23 cellular contexts compared by ENCODE assay signal in the genomic region with DNA sequence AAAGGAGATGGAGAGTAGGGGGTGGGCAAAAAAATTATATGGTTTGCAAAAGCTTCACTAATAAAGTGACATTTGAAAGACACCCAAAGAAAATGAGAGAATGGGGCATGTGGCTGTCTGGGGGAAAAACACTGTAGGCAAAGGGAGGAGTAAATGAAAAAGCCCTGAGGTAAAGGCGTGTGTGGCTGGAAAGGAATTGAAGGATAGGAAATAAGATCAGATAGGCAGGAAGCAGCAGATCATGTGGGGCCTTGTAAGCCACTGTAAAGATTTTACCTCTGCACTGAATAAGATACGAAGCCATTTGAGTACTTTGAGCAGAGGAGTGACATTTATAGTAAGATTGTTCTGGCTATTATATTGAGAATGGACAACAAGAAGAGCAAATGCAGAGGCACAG.
"Had no signal": no experiment of that assay in that cellular context is flagged by ENCODE, and none has a peak within 500 bp of the region (broad histone marks: within the 10 kb centered on the region; RNA-seq: fewer than 3 reads in every experiment).

No MANE protein-coding gene starts in this region.

- DNase-seq: IMR-90, Kasumi-1, NCI-H1092, NCI-H1105 treated with DMSO at 0.1 percent for 48 hours, NCI-H1417 treated with DMSO at 0.1 percent for 48 hours, NCI-H146, NCI-H1694 treated with DMSO at 0.1 percent for 48 hours, NCI-H1930, NCI-H2081 treated with DMSO at 0.1 percent for 48 hours, NCI-H2171, NCI-H226, NCI-H446, NCI-H510A, NCI-H524 treated with DMSO at 0.1 percent for 48 hours, NCI-H69, NCI-H774, SHP77 had no signal

- H3K9ac ChIP-seq: KMS-11 had no signal

- ATAC-seq: HepG2, Panc1, SK-N-SH treated with all-trans-retinoic acid at 6 μM for 48 hours had no signal

- H3K4me2 ChIP-seq: KMS-11 had no signal

- H3K27ac ChIP-seq: KMS-11, RWPE1 had no signal

- H3K4me3 ChIP-seq: K562 had no signal
